9 cellular contexts compared by ENCODE assay signal in the genomic region with DNA sequence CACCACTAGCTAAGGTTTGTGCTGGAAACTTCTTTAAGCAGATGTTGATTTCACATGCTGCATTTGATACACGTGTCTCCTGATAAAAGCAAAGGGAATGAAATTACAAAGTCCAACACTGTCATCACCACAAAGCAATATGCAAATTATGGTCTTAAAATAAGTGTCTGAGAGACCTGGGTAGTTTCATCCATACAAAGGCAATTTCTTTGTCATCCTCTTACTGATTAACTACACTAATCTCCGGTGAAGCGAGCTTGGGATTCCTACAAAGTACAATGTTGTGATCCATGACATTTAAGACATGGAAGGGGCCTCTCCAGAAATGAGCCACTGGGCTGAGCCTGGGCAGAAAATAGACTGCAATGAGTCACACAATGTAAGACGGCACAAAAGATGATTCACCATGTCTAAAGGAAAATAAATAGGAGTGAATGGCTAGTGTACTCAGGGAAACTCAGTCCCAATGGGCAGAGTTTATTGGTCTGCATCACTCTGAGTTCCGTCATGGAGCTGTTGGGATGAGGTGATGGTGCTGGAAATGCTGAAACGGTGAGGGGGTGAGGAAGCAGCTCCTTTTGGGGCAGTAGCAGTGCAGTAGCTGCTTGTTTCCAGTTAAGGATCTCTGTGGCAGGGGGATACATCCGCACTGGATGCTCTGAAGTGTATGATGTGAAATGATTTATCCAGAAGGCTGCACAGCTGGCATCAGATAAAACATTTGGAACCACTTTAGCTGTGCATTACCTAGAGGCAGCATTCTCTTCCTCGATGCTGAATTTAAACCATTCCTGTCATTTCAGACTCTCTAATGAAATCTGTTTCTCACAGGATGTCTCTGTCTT.
DNase-seq lines count a peak whose midpoint lies in the region; ATAC-seq and TF ChIP-seq lines count a peak whose summit lies in the region.
"Had no signal": no experiment of that assay in that cellular context is flagged by ENCODE, and none has a peak within 500 bp of the region (broad histone marks: within the 10 kb centered on the region; RNA-seq: fewer than 3 reads in every experiment).

No MANE protein-coding gene starts in this region.

- H3K9me3 Mint-ChIP-seq in activated naive CD8-positive, alpha-beta T cell treated with anti-CD3 and anti-CD28 coated beads, Interleukin-2, amount 50 U/mL, for 24 hours: no peaks in the 10 kb centered on the region
- no peaks in the 10 kb centered on the region for H3K9me3 Mint-ChIP-seq in activated naive CD8-positive, alpha-beta T cell treated with anti-CD3 and anti-CD28 coated beads for 36 hours

- H3K9me3 ChIP-seq in Panc1 (ENCODE audit: control insufficient read depth, insufficient read depth, low read depth, low read length) (no peaks in the 10 kb centered on the region), skeletal muscle satellite cell (replicated peaks; ENCODE audit: low read length) (no peaks in the 10 kb centered on the region)

- no peak overlapping the region; a peak in 1 of 4 replicates for H3K4me3 ChIP-seq in Panc1 (ENCODE audit: low read depth in 2 of 2, low read length in 2 of 2)
- H3K4me3 ChIP-seq in fibroblast of villous mesenchyme (ENCODE audit: low read depth, low read length): no peak overlapping the region
- peak overlapping the region; percentile 23 for H3K4me3 ChIP-seq in skeletal muscle satellite cell (ENCODE audit: low read length)

- intact Hi-C loops in Panc1 (cut with micrococcal nuclease; ENCODE audit: unreplicated experiment): no loop called here

- no peak overlapping the region for H3K27ac ChIP-seq in Panc1 (ENCODE audit: low read length)

- CTCF ChIA-PET in Panc1 (lab: Charles Lee): no interaction called here

- H3K27me3 ChIP-seq in Panc1 (ENCODE audit: control insufficient read depth, insufficient read depth, low read length) (no peaks in the 10 kb centered on the region), skeletal muscle satellite cell (ENCODE audit: control insufficient read depth, insufficient read depth, low read length) (no peaks in the 10 kb centered on the region)

- peak overlapping the region; percentile 65 for H3K9ac ChIP-seq in skeletal muscle satellite cell (ENCODE audit: low read depth, low read length)

- peak overlapping the region; percentile 39 for H3K27ac Mint-ChIP-seq in activated naive CD8-positive, alpha-beta T cell treated with anti-CD3 and anti-CD28 coated beads, Interleukin-2, amount 50 U/mL, for 24 hours
- no peak overlapping the region for H3K27ac Mint-ChIP-seq in activated naive CD8-positive, alpha-beta T cell treated with anti-CD3 and anti-CD28 coated beads for 36 hours

- ATAC-seq in activated naive CD8-positive, alpha-beta T cell treated with anti-CD3 and anti-CD28 coated beads, Interleukin-2, amount 50 U/mL, for 24 hours: peak; percentile 64
- ATAC-seq in HG02973 (IDR thresholded peaks at IDR 0.05; ENCODE audit: unreplicated experiment) (peak; percentile 89), Panc1 (peak; percentile 96), left lobe of liver (no peak)

- H3K4me3 Mint-ChIP-seq in activated naive CD8-positive, alpha-beta T cell treated with anti-CD3 and anti-CD28 coated beads, Interleukin-2, amount 50 U/mL, for 24 hours: no peak overlapping the region
- H3K4me3 Mint-ChIP-seq in activated naive CD8-positive, alpha-beta T cell treated with anti-CD3 and anti-CD28 coated beads for 36 hours: no peak overlapping the region

- H3K36me3 ChIP-seq in Panc1 (ENCODE audit: control insufficient read depth, insufficient read depth, low read length) (no peaks in the 10 kb centered on the region; the same call in 1 of the 2 replicates), skeletal muscle satellite cell (ENCODE audit: insufficient read depth, low read length) (no peaks in the 10 kb centered on the region)

- H3K36me3 Mint-ChIP-seq in activated naive CD8-positive, alpha-beta T cell treated with anti-CD3 and anti-CD28 coated beads, Interleukin-2, amount 50 U/mL, for 24 hours (ENCODE audit: low read depth): no peaks in the 10 kb centered on the region
- H3K36me3 Mint-ChIP-seq in activated naive CD8-positive, alpha-beta T cell treated with anti-CD3 and anti-CD28 coated beads for 36 hours: no peaks in the 10 kb centered on the region

- H3K4me1 Mint-ChIP-seq in activated naive CD8-positive, alpha-beta T cell treated with anti-CD3 and anti-CD28 coated beads, Interleukin-2, amount 50 U/mL, for 24 hours: no peaks in the 10 kb centered on the region
- peaks cover 3% of the 10 kb centered on the region for H3K4me1 Mint-ChIP-seq in activated naive CD8-positive, alpha-beta T cell treated with anti-CD3 and anti-CD28 coated beads for 36 hours

- DNase-seq in activated naive CD8-positive, alpha-beta T cell treated with anti-CD3 and anti-CD28 coated beads, Interleukin-2, amount 50 U/mL, for 24 hours: no peak
- DNase-seq in activated naive CD8-positive, alpha-beta T cell treated with anti-CD3 and anti-CD28 coated beads for 36 hours: no peak
- DNase-seq in Panc1 (ENCODE audit: low read depth, low spot score) (peak; percentile 82), fibroblast of villous mesenchyme (ENCODE audit: low read depth) (peak; percentile 88), KBM-7 (no peak), left lobe of liver (ENCODE audit: low spot score) (no peak)
- DNase-seq: DND-41 had no signal

- no TSS peak for BruUV-seq in Panc1 (replicated peaks; lab: Mats Ljungman, UMichigan)

- H3K4me1 ChIP-seq in Panc1 (ENCODE audit: control insufficient read depth, insufficient read depth, low read length) (peaks cover 16% of the 10 kb centered on the region), skeletal muscle satellite cell (ENCODE audit: control insufficient read depth, insufficient read depth, low read length) (peaks cover 24% of the 10 kb centered on the region)

- peak overlapping the region; percentile 73 for H3K4me2 ChIP-seq in skeletal muscle satellite cell (ENCODE audit: low read length)

- TF ChIP-seq CTCF in Panc1 (IDR thresholded peaks at IDR 0.05) (no peak), fibroblast of villous mesenchyme (IDR thresholded peaks at IDR 0.05; ENCODE audit: insufficient read depth, low read depth, low read length) (no peak)

- no peaks in the 10 kb centered on the region for H3K27me3 Mint-ChIP-seq in activated naive CD8-positive, alpha-beta T cell treated with anti-CD3 and anti-CD28 coated beads, Interleukin-2, amount 50 U/mL, for 24 hours
- no peaks in the 10 kb centered on the region for H3K27me3 Mint-ChIP-seq in activated naive CD8-positive, alpha-beta T cell treated with anti-CD3 and anti-CD28 coated beads for 36 hours

- in situ Hi-C loops in Panc1 (cut with HindIII; ENCODE audit: low pct_unique_long_range_greater_than_20kb, low sequenced_read_pairs) (no loop called here), KBM-7 (cut with MboI; ENCODE audit: low pct_unique_long_range_greater_than_20kb, low sequenced_read_pairs) (no loop called here)

- POLR2A ChIA-PET in Panc1 (lab: Charles Lee): no interaction called here

Comparison
In these comparisons a context has a peak if more than half of its experiments do, and no peak if none do; other contexts are left out.
1. DNase-seq: peak in Panc1 (single experiment) and fibroblast of villous mesenchyme (single experiment); none in activated naive CD8-positive, alpha-beta T cell treated with anti-CD3 and anti-CD28 coated beads, Interleukin-2, amount 50 U/mL, for 24 hours (single experiment), activated naive CD8-positive, alpha-beta T cell treated with anti-CD3 and anti-CD28 coated beads for 36 hours (single experiment), KBM-7 (single experiment) and left lobe of liver (single experiment).